Comparison of ENCODE assay signal across 1 cellular context in the genomic region with DNA sequence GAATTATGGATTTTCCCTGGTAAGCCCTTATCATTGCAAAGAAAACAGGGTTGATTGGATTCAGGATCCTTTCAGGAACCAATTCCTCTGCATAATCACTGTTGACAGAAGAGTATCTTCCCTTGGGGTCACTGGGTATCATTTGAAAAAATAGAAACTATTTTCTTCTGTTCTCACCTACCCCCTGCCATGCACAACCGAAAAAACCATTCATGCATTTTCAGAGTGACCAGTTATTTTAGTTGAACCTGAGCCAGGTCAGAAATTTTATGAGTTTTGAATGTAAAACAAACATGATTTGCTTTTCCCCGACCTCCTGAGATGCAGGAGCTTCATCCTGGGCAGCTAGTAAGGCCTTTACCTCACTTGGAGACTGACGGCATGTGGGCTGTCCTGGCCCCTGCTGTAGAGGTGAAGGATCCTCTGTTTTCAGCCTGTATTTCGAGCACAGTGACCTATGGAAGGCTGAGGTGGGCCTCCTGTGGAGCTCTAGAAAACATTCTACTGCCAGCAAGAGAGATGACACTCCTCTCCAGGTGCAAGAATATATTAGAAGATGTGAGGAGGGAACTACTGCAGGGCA.
A peak's percentile ranks its signal among the peaks of the same experiment; 100 is the strongest.
TF ChIP-seq lines count a peak whose summit lies in the region.

No MANE protein-coding gene starts in this region.

TF ChIP-seq in HEK293, 187 proteins besides CTCF, POLR2A, EP300 and RAD21 (continued from another document):
- TF ChIP-seq ZNF157 (tag by site-specific recombination; IDR thresholded peaks at IDR 0.05) (no peak), ZNF311 (tag by site-specific recombination; IDR thresholded peaks at IDR 0.05; ENCODE audit: borderline replicate concordance) (no peak), PRDM6 (tag by site-specific recombination; IDR thresholded peaks at IDR 0.05) (peak; percentile 66), ZNF121 (tag by site-specific recombination; IDR thresholded peaks at IDR 0.05) (no peak), PRDM4 (tag by site-specific recombination; IDR thresholded peaks at IDR 0.05) (peak; percentile 67; the same call in 1 of the 2 replicates), ZIC2 (tag by site-specific recombination; IDR thresholded peaks at IDR 0.05) (peak; percentile 66), SETDB1 (IDR thresholded peaks at IDR 0.05; ENCODE audit: insufficient read length, low read length) (no peak), MZF1 (tag by site-specific recombination; IDR thresholded peaks at IDR 0.05; ENCODE audit: borderline replicate concordance) (no peak), KLF10 (tag by site-specific recombination; IDR thresholded peaks at IDR 0.05) (no peak), ZNF548 (tag by site-specific recombination; IDR thresholded peaks at IDR 0.05) (no peak), GLIS1 (tag by site-specific recombination; IDR thresholded peaks at IDR 0.05) (peak; percentile 39)
TF ChIP-seq in HEK293: peak in this region for 4.
